Comparison of ENCODE assay signal across 8 cellular contexts in the genomic region with DNA sequence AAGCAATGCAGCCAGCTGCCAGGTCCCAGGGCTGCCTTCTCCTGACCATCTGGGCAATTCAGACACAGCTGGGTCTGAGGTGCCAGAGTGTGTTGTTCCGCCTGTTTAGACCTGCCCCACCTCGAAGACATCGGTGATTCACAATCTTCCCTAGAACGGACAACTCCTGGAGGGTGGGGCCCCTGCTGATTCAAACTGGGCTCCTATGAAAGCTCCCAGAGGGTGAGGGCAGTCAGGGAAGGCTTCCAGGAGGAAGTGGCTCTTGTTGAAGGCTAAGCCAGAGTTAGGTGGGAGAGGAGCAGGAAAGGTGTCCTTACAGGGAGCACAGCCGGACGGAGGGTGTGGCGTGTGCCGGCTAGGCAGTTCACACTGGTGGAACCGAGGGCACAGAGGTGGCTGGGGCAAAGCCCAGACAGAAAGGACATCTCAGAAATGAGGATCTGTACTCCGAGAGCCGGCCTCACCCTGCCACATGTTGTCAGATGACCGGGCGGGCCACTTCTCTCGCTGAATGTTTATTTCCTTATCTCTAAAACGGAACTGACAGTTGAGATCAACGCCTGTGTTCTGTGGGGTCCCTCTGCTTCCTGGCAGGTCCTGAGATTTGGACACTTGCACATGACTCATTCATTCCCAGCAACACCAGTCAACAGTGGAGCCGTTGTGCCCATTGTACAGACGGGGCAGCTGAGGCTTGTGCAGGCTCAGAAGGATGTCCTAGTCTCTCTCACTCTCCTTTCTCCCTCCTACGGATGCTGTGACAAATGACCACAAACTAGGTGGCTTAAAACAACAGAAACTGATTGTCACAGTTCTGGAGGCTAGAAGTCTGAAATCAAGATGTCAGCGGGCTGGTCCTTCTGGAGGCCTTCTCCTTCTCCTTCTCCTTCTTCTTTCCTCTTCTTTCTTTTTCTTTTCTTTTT. TPM values are rescaled to one million over a fixed set of nuclear protein-coding genes. Genes with fewer than 3 reads are reported as not detected.
A peak's percentile ranks its signal among the peaks of the same experiment; 100 is the strongest.
DNase-seq lines count a peak whose midpoint lies in the region; ATAC-seq and TF ChIP-seq lines count a peak whose summit lies in the region.

No MANE protein-coding gene starts in this region.

- H3K9me3 Mint-ChIP-seq in HFFc6: no peaks in the 10 kb centered on the region

- H3K27me3 Mint-ChIP-seq in HFFc6 (ENCODE audit: insufficient read depth): peaks cover 16% of the 10 kb centered on the region

- H3K4me3 Mint-ChIP-seq in HFFc6: no peak overlapping the region

- peak; percentile 47 for ATAC-seq in GM19025 (IDR thresholded peaks at IDR 0.05; ENCODE audit: low read depth, unreplicated experiment)

- TF ChIP-seq CTCF in epithelial cell of esophagus (IDR thresholded peaks at IDR 0.05; ENCODE audit: insufficient read depth, low read depth, low read length, missing control alignments): no peak
- no peak for TF ChIP-seq CTCF in HFFc6 (IDR thresholded peaks at IDR 0.05)
- no peak for TF ChIP-seq CTCF in GM10266 (IDR thresholded peaks at IDR 0.05; ENCODE audit: control insufficient read depth, insufficient read depth, low read depth, missing control alignments)

- peak; percentile 92 for DNase-seq in MV-4-11 (lab: John Stamatoyannopoulos, UW)
- peak; percentile 98 for DNase-seq in epithelial cell of esophagus (ENCODE audit: low read depth)
- DNase-seq in pons (ENCODE audit: low spot score): peak; percentile 55
- DNase-seq in HFFc6: no peak
- DNase-seq in AG08395 (ENCODE audit: low spot score): no peak
- no peak for DNase-seq in GM10266 (ENCODE audit: extremely low spot score)
- DNase-seq in DMS153 (lab: John Stamatoyannopoulos, UW): no peak

- no peak overlapping the region for H3K4me3 ChIP-seq in epithelial cell of esophagus (ENCODE audit: low read length)

- peaks cover 19% of the 10 kb centered on the region for H3K4me1 Mint-ChIP-seq in HFFc6 (ENCODE audit: low read depth)

- no peaks in the 10 kb centered on the region for H3K36me3 Mint-ChIP-seq in HFFc6 (ENCODE audit: low read depth)

- H3K27ac Mint-ChIP-seq in HFFc6: no peak overlapping the region

RNA-seq across cellular contexts. Expression of a gene that starts 26.9 kb away (rescaled TPM):
- 100 to 1,000 TPM; 114 to 143 (median 135) TPM for total RNA-seq in HFFc6 (2021; fragmentation: NEBNext Ultra II Directional; extraction: Animal tissue kit (Norgen Biotek cat#: 25700))

RNA-seq across cellular contexts. Expression of a gene that starts 54.6 kb away (rescaled TPM):
- total RNA-seq in HFFc6 (2021; fragmentation: NEBNext Ultra II Directional; extraction: Animal tissue kit (Norgen Biotek cat#: 25700)): 1 to 10 TPM; 4.6 to 7.6 (median 6.5) TPM

Comparison
In these comparisons a context has a peak if more than half of its experiments do, and no peak if none do; other contexts are left out.
1. DNase-seq: peak in MV-4-11 (single experiment), epithelial cell of esophagus (single experiment) and pons (single experiment); none in HFFc6 (single experiment), AG08395 (single experiment), GM10266 (single experiment) and DMS153 (single experiment).